Comparison of ENCODE assay signal across 1 cellular context in genomic region chr7:7737674-7738073, GRCh38.
TF ChIP-seq lines count a peak whose summit lies in the region.

No MANE protein-coding gene starts in this region.

TF ChIP-seq in GM23338, 12 proteins besides CTCF, POLR2A, EP300 and RAD21 (continued from another document):
- no peak for TF ChIP-seq ZNF462 (CRISPR knock-in tag; IDR thresholded peaks at IDR 0.05)
- TF ChIP-seq ZNF331 (CRISPR knock-in tag; IDR thresholded peaks at IDR 0.05; ENCODE audit: low read depth): no peak
